Comparison of ENCODE assay signal across 8 cellular contexts in the genomic region with DNA sequence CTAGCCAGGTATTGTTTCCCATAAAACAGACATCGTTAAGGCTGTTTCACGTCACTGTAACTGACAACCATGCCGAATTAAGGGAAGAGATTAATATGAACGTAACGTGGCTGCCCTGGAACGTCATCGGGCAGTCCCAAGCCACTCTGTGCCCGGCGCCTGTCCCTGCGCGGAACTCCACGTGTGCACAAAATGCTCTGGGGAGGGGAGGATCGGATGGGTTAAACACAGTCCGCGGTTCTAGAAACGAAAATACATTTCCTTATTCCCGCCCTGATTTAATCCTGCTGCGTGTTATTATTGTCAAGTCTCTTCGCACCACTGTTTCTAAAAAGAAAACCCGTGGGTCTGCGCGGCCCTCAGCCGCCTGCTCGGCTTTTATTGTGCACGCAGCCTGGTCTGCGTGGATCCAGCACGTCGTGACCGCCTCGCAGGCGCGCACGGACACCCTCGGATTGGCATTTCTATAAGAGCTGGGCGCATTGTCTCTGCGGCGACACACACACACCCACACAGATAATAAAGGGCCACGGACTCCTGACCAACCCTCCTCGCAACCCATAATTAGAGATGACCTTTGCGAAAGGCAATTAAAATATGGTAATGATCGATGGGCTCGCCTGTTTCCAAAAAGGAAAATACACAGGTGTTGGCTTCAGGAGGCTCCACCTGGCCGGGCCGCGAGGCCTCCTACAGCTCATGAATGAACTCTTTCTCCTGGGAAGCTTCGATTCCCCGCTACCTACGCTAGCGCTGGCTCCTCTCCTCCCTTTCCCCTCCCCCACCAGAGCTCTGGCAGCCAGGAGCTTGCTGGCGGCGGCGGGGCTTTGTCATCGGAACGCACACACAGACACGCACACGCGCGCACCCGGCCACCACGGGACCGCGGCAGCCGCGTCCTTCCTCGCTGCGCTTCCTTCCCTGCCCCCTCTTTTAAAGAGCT.
DNase-seq lines count a peak whose midpoint lies in the region; ATAC-seq and TF ChIP-seq lines count a peak whose summit lies in the region.

No MANE protein-coding gene starts in this region.

- peaks cover 7% of the 10 kb centered on the region for H3K27me3 Mint-ChIP-seq in activated naive CD4-positive, alpha-beta T cell treated with anti-CD3 and anti-CD28 coated beads, Interleukin-2, amount 10 ng/mL, durations not matched to agents 7 days and 5 days
- no peaks in the 10 kb centered on the region for H3K27me3 Mint-ChIP-seq in effector memory CD8-positive, alpha-beta T cell

- TF ChIP-seq CTCF in adrenal gland (IDR thresholded peaks at IDR 0.05), result no peak

- CTCF ChIA-PET in activated naive CD4-positive, alpha-beta T cell treated with anti-CD3 and anti-CD28 coated beads, Interleukin-2, amount 10 ng/mL, durations not matched to agents 7 days and 5 days (lab: Charles Lee), result interaction anchor here (1.0 to 1.2 kb wide), 3 partner anchors 9 to 351 kb away, joined by 3 to 4 read pairs (median 4); no protein-coding TSS in a partner anchor

- no peak for ATAC-seq in effector memory CD8-positive, alpha-beta T cell (replicated peaks)
- ATAC-seq in GM21717 (IDR thresholded peaks at IDR 0.05; ENCODE audit: unreplicated experiment), result no peak

- H3K4me3 ChIP-seq in adrenal gland (peak overlapping the region in 1 of 4 donors; percentile 38), thymus (ENCODE audit: low read length) (peak overlapping the region; percentile 45)

- TF ChIP-seq POLR2A in adrenal gland (IDR thresholded peaks at IDR 0.05), result no peak

- H3K9me3 ChIP-seq in adrenal gland (replicated peaks in 1 of 3) (no peaks in the 10 kb centered on the region), thymus (ENCODE audit: control insufficient read depth) (no peaks in the 10 kb centered on the region)

- H3K36me3 Mint-ChIP-seq in activated naive CD4-positive, alpha-beta T cell treated with anti-CD3 and anti-CD28 coated beads, Interleukin-2, amount 10 ng/mL, durations not matched to agents 7 days and 5 days, result no peaks in the 10 kb centered on the region
- H3K36me3 Mint-ChIP-seq in effector memory CD8-positive, alpha-beta T cell (ENCODE audit: insufficient read depth), result peaks cover 12% of the 10 kb centered on the region

- peak; percentile 43 for DNase-seq in activated naive CD4-positive, alpha-beta T cell treated with anti-CD3 and anti-CD28 coated beads, Interleukin-2, amount 10 ng/mL, durations not matched to agents 7 days and 5 days
- no peak for DNase-seq in activated naive CD4-positive, alpha-beta T cell treated with anti-CD3 and anti-CD28 coated beads, Interleukin-2, amount 50 U/mL, for 16 hours
- peak in 4 of 7 donors; percentile 28 to 62 (median 42) for DNase-seq in adrenal gland
- DNase-seq in kidney tubule cell (ENCODE audit: low spot score), result peak; percentile 24
- no peak for DNase-seq in SIG-M5 treated with dmso at 0.1 percent for 504 hours (lab: John Stamatoyannopoulos, UW; ENCODE audit: unreplicated experiment)
- DNase-seq in effector memory CD8-positive, alpha-beta T cell, result no peak

- 25 to 45% (median 35%) methylated on average over 30 to 66 of the region's 66 CpGs for WGBS in adrenal gland, 4 donors
- WGBS in thymus, result 3% methylated on average over 66 of the region's 66 CpGs

- intact Hi-C loops in adrenal gland (cut with DNase I), result no loop called here

- H3K27me3 ChIP-seq in adrenal gland, result peaks cover 38% of the 10 kb centered on the region
- H3K27me3 ChIP-seq in thymus (ENCODE audit: control insufficient read depth, insufficient read depth), result no peaks in the 10 kb centered on the region

- no peaks in the 10 kb centered on the region for H3K9me3 Mint-ChIP-seq in activated naive CD4-positive, alpha-beta T cell treated with anti-CD3 and anti-CD28 coated beads, Interleukin-2, amount 10 ng/mL, durations not matched to agents 7 days and 5 days
- H3K9me3 Mint-ChIP-seq in effector memory CD8-positive, alpha-beta T cell, result no peaks in the 10 kb centered on the region

- H3K27ac ChIP-seq in adrenal gland (peak overlapping the region in 1 of 5 donors; percentile 96), thymus (ENCODE audit: low read depth) (peak overlapping the region; percentile 31)

- H3K27ac Mint-ChIP-seq in activated naive CD4-positive, alpha-beta T cell treated with anti-CD3 and anti-CD28 coated beads, Interleukin-2, amount 10 ng/mL, durations not matched to agents 7 days and 5 days, result peak overlapping the region; percentile 94
- no peak overlapping the region for H3K27ac Mint-ChIP-seq in effector memory CD8-positive, alpha-beta T cell

- H3K36me3 ChIP-seq in adrenal gland (replicated peaks in 1 of 2) (no peaks in the 10 kb centered on the region), thymus (ENCODE audit: control insufficient read depth, insufficient read depth) (no peaks in the 10 kb centered on the region)

- peaks cover 11 to 21% of the 10 kb centered on the region in 2 donors for H3K4me1 ChIP-seq in adrenal gland (replicated peaks in 1 of 2)
- peaks cover 17% of the 10 kb centered on the region for H3K4me1 ChIP-seq in thymus (ENCODE audit: control insufficient read depth, insufficient read depth, low read length)

- H3K4me3 Mint-ChIP-seq in activated naive CD4-positive, alpha-beta T cell treated with anti-CD3 and anti-CD28 coated beads, Interleukin-2, amount 10 ng/mL, durations not matched to agents 7 days and 5 days, result peak overlapping the region; percentile 74
- peak overlapping the region in 1 of 2 donors; percentile 82 for H3K4me3 Mint-ChIP-seq in effector memory CD8-positive, alpha-beta T cell

- H3K4me1 Mint-ChIP-seq in activated naive CD4-positive, alpha-beta T cell treated with anti-CD3 and anti-CD28 coated beads, Interleukin-2, amount 10 ng/mL, durations not matched to agents 7 days and 5 days, result peaks cover 45% of the 10 kb centered on the region
- H3K4me1 Mint-ChIP-seq in effector memory CD8-positive, alpha-beta T cell (ENCODE audit: low read depth in 2 of 2), result peaks cover 5 to 14% of the 10 kb centered on the region in 2 donors

Comparison
In these comparisons a context has a peak if more than half of its experiments do, and no peak if none do; other contexts are left out.
1. DNase-seq: peak in activated naive CD4-positive, alpha-beta T cell treated with anti-CD3 and anti-CD28 coated beads, Interleukin-2, amount 10 ng/mL, durations not matched to agents 7 days and 5 days (single experiment), adrenal gland (4 of 7) and kidney tubule cell (single experiment); none in activated naive CD4-positive, alpha-beta T cell treated with anti-CD3 and anti-CD28 coated beads, Interleukin-2, amount 50 U/mL, for 16 hours (single experiment), SIG-M5 treated with dmso at 0.1 percent for 504 hours (single experiment) and effector memory CD8-positive, alpha-beta T cell (0 of 3).